In the genomic region with DNA sequence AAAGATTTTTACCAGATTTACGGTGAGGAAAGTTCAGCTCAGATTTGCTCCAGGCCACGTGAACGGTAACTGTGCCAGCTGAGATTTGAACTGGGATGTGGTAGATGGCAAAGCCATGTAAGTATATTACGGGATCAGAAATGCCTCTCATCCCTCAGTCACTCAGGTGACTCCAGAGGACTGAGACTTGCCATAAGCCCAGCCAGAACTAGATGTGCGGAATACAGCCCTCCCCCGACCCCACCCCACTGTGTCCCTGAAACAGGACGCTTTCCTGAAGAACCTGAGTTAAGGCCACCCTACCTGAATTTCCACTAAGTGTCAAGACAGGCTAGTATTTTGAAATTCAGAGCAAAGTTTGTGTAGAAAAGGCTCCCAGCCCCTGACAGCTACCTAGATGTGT, we compare ENCODE assay signal across 15 cellular contexts. TPM values are rescaled to one million over a fixed set of nuclear protein-coding genes. Genes with fewer than 3 reads are reported as not detected.
DNase-seq lines count a peak whose midpoint lies in the region; ATAC-seq and TF ChIP-seq lines count a peak whose summit lies in the region.
"Had no signal": no experiment of that assay in that cellular context is flagged by ENCODE, and none has a peak within 500 bp of the region (broad histone marks: within the 10 kb centered on the region; RNA-seq: fewer than 3 reads in every experiment).

No MANE protein-coding gene starts in this region.

- TF ChIP-seq CTCF in mesothelial cell of epicardium (IDR thresholded peaks at IDR 0.05; ENCODE audit: unreplicated experiment) (no peak), spleen (IDR thresholded peaks at IDR 0.05 in 8 of 11, conservative IDR thresholded peaks at IDR 0.05 in 3 of 11) (no peak)

- H3K4me3 Mint-ChIP-seq in T-helper 17 cell (peak overlapping the region; percentile 25), mesothelial cell of epicardium (peak overlapping the region; percentile 36)
- H3K4me3 Mint-ChIP-seq: activated naive CD8-positive, alpha-beta T cell treated with anti-CD3 and anti-CD28 coated beads, Interleukin-2, amount 10 ng/mL, durations not matched to agents 7 days and 5 days had no signal

- no peaks in the 10 kb centered on the region for H3K9me3 Mint-ChIP-seq in mesothelial cell of epicardium
- H3K9me3 Mint-ChIP-seq: activated naive CD8-positive, alpha-beta T cell treated with anti-CD3 and anti-CD28 coated beads, Interleukin-2, amount 10 ng/mL, durations not matched to agents 7 days and 5 days had no signal

- H3K27ac Mint-ChIP-seq in T-helper 17 cell (peak overlapping the region; percentile 3), mesothelial cell of epicardium (peak overlapping the region; percentile 34)
- H3K27ac Mint-ChIP-seq: activated naive CD8-positive, alpha-beta T cell treated with anti-CD3 and anti-CD28 coated beads, Interleukin-2, amount 10 ng/mL, durations not matched to agents 7 days and 5 days had no signal

- no peak overlapping the region for H3K27ac ChIP-seq in spleen
- H3K27ac ChIP-seq: SJCRH30 had no signal

- no peak overlapping the region for H3K4me3 ChIP-seq in spleen
- H3K4me3 ChIP-seq: SJCRH30, stomach had no signal

- intact Hi-C loops in Right ventricle myocardium inferior (cut with DNase I), result no loop called here
- intact Hi-C loops in left cardiac atrium (cut with DNase I), result no loop called here
- intact Hi-C loops in spleen (cut with DNase I; ENCODE audit: low total_unique reads), result no loop called here

- H3K9me3 ChIP-seq in T-helper 17 cell (ENCODE audit: control insufficient read depth, low read length, poor library complexity, severe bottlenecking), result no peaks in the 10 kb centered on the region
- H3K9me3 ChIP-seq in spleen, result no peaks in the 10 kb centered on the region
- H3K9me3 ChIP-seq: SJCRH30, stomach had no signal

- DNase-seq in Right ventricle myocardium inferior (ENCODE audit: missing footprints) (no peak), left cardiac atrium (no peak), T-helper 17 cell (no peak), mesothelial cell of epicardium (ENCODE audit: low spot score in 2 of 2, unreplicated experiment in 2 of 2) (no peak), ureter (ENCODE audit: low spot score) (peak; percentile 69), NCI-H1417 treated with DMSO at 0.1 percent for 48 hours (lab: John Stamatoyannopoulos, UW) (no peak), spleen (no peak)
- DNase-seq: activated naive CD8-positive, alpha-beta T cell treated with anti-CD3 and anti-CD28 coated beads, Interleukin-2, amount 10 ng/mL, durations not matched to agents 7 days and 5 days; activated T-cell treated with anti-CD3 and anti-CD28 coated beads for 4 hours; NCI-H187 treated with DMSO at 0.1 percent for 48 hours; nucleus accumbens; SJCRH30; stomach; T-helper 9 cell had no signal

- ATAC-seq in Right ventricle myocardium inferior, result peak; percentile 1
- no peak for ATAC-seq in left cardiac atrium
- ATAC-seq in T-helper 17 cell, result no peak
- no peak for ATAC-seq in GM19397 (IDR thresholded peaks at IDR 0.05; ENCODE audit: unreplicated experiment)

- H3K4me1 Mint-ChIP-seq in T-helper 17 cell (peaks cover 7% of the 10 kb centered on the region), mesothelial cell of epicardium (peaks cover 44% of the 10 kb centered on the region)

- peaks cover 0 to 48% (median 30%) of the 10 kb centered on the region in 7 donors for H3K27me3 ChIP-seq in spleen (replicated peaks in 1 of 7)
- H3K27me3 ChIP-seq: SJCRH30 had no signal

- no peaks in the 10 kb centered on the region for H3K36me3 Mint-ChIP-seq in T-helper 17 cell (ENCODE audit: low read depth)
- peaks cover 6% of the 10 kb centered on the region for H3K36me3 Mint-ChIP-seq in mesothelial cell of epicardium
- H3K36me3 Mint-ChIP-seq: activated naive CD8-positive, alpha-beta T cell treated with anti-CD3 and anti-CD28 coated beads, Interleukin-2, amount 10 ng/mL, durations not matched to agents 7 days and 5 days had no signal

- peaks cover 3 to 19% (median 13%) of the 10 kb centered on the region in 6 donors for H3K4me1 ChIP-seq in spleen

- H3K36me3 ChIP-seq in spleen, result no peaks in the 10 kb centered on the region
- H3K36me3 ChIP-seq: SJCRH30, stomach had no signal

- TF ChIP-seq POLR2A in spleen (IDR thresholded peaks at IDR 0.05), result no peak

- WGBS in spleen, 5 donors, result 94 to 97% (median 96%) methylated on average over 7 of the region's 7 CpGs

- H3K27me3 Mint-ChIP-seq in T-helper 17 cell (peaks cover 52% of the 10 kb centered on the region), mesothelial cell of epicardium (ENCODE audit: low read depth) (no peaks in the 10 kb centered on the region)

RNA-seq across cellular contexts. Expression of gene FHL2, which starts 1.3 kb away (rescaled TPM):
- total RNA-seq in Right ventricle myocardium inferior, result 1,619 TPM
- total RNA-seq in left cardiac atrium, result 10 to 100 TPM; 32.3 to 92.2 TPM
- 1 to 10 TPM in 1 of 2 donors, under 1 TPM in 1; 0.65 to 8.9 TPM for total RNA-seq in T-helper 17 cell
- 32.3 to 37.9 TPM (median 36.4 TPM) in 3 replicates for total RNA-seq in mesothelial cell of epicardium
- 120 TPM for total RNA-seq in ureter
- 10 to 100 TPM; 16.1 to 27.4 (median 21.4) TPM for total RNA-seq in spleen
- polyA plus RNA-seq in spleen, result 10 to 100 TPM in 1 of 3 donors, 1 to 10 TPM in 2; 6.8 to 12.2 (median 8.8) TPM

Comparison
In these comparisons a context has a peak if more than half of its experiments do, and no peak if none do; other contexts are left out.
1. RNA of gene FHL2, which starts 1.3 kb away (total RNA-seq): 1,619 TPM in Right ventricle myocardium inferior (single experiment); 120 TPM in ureter (single experiment), 32.3 to 92.2 TPM in left cardiac atrium, 32.3 to 37.9 TPM in mesothelial cell of epicardium, 16.1 to 27.4 TPM in spleen and 0.65 to 8.9 TPM in T-helper 17 cell; every median in the first group is over 10 times any median in the second.